In the genomic region with DNA sequence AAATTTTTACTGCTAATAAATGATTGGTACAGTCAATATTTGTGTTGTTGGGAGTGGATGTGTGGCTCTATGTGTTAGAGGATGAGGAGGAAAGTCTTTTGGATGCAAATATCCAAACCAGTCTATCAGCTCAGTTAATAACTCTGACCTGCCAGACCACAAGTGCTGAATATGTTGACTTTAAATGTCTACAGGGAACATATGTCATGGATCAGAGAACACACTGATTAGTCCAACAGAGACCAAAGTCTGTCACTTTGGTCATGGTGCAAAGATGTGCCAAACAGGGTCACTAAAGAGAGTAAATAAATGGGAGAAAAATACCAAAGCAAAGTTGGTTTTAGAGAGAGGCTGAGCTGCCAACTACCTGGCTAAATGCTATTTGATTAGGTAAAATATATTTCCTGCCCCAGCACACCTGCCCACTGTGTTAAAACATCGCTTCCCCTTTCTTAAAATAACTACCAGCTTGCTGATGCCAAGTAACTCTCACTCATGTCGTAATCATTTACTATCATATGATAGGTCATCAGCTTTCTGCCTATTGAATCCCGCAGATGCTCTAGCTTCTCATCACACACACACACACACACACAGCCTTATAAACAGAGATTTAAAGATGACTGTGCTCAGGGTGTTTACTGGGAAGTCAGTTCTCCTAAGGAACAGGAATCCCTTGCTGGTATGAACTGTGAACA, we compare ENCODE assay signal across 9 cellular contexts.
A peak's percentile ranks its signal among the peaks of the same experiment; 100 is the strongest.
DNase-seq lines count a peak whose midpoint lies in the region; ATAC-seq and TF ChIP-seq lines count a peak whose summit lies in the region.
"Had no signal": no experiment of that assay in that cellular context is flagged by ENCODE, and none has a peak within 500 bp of the region (broad histone marks: within the 10 kb centered on the region; RNA-seq: fewer than 3 reads in every experiment).

No MANE protein-coding gene starts in this region.

- peak overlapping the region; percentile 6 to 73 (median 64) for H3K27ac Mint-ChIP-seq in nephron
- H3K27ac Mint-ChIP-seq: activated naive CD4-positive, alpha-beta T cell treated with anti-CD3 and anti-CD28 coated beads, Interleukin-2, amount 50 U/mL, for 24 hours; naive thymus-derived CD4-positive, alpha-beta T cell had no signal

- TF ChIP-seq CTCF in nephron (IDR thresholded peaks at IDR 0.05; ENCODE audit: unreplicated experiment in 3 of 3): no peak

- DNase-seq in NCI-H526 (lab: John Stamatoyannopoulos, UW): peak; percentile 71 to 73
- DNase-seq in activated CD4-positive, CD25-positive, alpha-beta regulatory T cell treated with anti-CD3 and anti-CD28 coated beads, Interleukin-2, amount 50 U/mL, for 72 hours: no peak
- DNase-seq in dedifferentiated amniotic fluid mesenchymal stem cell (ENCODE audit: extremely low spot score): no peak
- no peak for DNase-seq in GF-D8 (lab: John Stamatoyannopoulos, UW)
- DNase-seq: naive thymus-derived CD4-positive, alpha-beta T cell had no signal

- no peaks in the 10 kb centered on the region for H3K36me3 Mint-ChIP-seq in nephron (ENCODE audit: low read depth)
- H3K36me3 Mint-ChIP-seq: activated naive CD4-positive, alpha-beta T cell treated with anti-CD3 and anti-CD28 coated beads, Interleukin-2, amount 50 U/mL, for 24 hours; naive thymus-derived CD4-positive, alpha-beta T cell had no signal

- H3K9me3 Mint-ChIP-seq in nephron: no peaks in the 10 kb centered on the region
- H3K9me3 Mint-ChIP-seq: activated naive CD4-positive, alpha-beta T cell treated with anti-CD3 and anti-CD28 coated beads, Interleukin-2, amount 50 U/mL, for 24 hours had no signal

- H3K4me3 Mint-ChIP-seq in nephron: no peak overlapping the region
- H3K4me3 Mint-ChIP-seq: activated naive CD4-positive, alpha-beta T cell treated with anti-CD3 and anti-CD28 coated beads, Interleukin-2, amount 50 U/mL, for 24 hours; naive thymus-derived CD4-positive, alpha-beta T cell had no signal

- ATAC-seq in GM18868 (IDR thresholded peaks at IDR 0.05; ENCODE audit: unreplicated experiment): peak; percentile 41
- ATAC-seq in HG02678 (IDR thresholded peaks at IDR 0.05; ENCODE audit: unreplicated experiment): peak; percentile 27
- ATAC-seq: naive thymus-derived CD4-positive, alpha-beta T cell had no signal

- no peaks in the 10 kb centered on the region for H3K27me3 Mint-ChIP-seq in nephron (ENCODE audit: low read depth)
- H3K27me3 Mint-ChIP-seq: activated naive CD4-positive, alpha-beta T cell treated with anti-CD3 and anti-CD28 coated beads, Interleukin-2, amount 50 U/mL, for 24 hours had no signal

- H3K4me1 Mint-ChIP-seq in nephron: peaks cover 56% of the 10 kb centered on the region
- H3K4me1 Mint-ChIP-seq: activated naive CD4-positive, alpha-beta T cell treated with anti-CD3 and anti-CD28 coated beads, Interleukin-2, amount 50 U/mL, for 24 hours; naive thymus-derived CD4-positive, alpha-beta T cell had no signal

Comparison
In these comparisons a context has a peak if more than half of its experiments do, and no peak if none do; other contexts are left out.
1. DNase-seq: peak in NCI-H526 (2 of 2); none in activated CD4-positive, CD25-positive, alpha-beta regulatory T cell treated with anti-CD3 and anti-CD28 coated beads, Interleukin-2, amount 50 U/mL, for 72 hours (single experiment), dedifferentiated amniotic fluid mesenchymal stem cell (single experiment) and GF-D8 (single experiment).